Comparison of ENCODE assay signal across 1 cellular context in genomic region chr12:112937741-112938719, GRCh38.
TF ChIP-seq lines count a peak whose summit lies in the region.

OAS3 (plus strand) TSS chr12:112938474; CDS start chr12:112938531, 57 bp downstream.

TF ChIP-seq in HepG2, 621 proteins besides CTCF, POLR2A, EP300 and RAD21 (continued from another document and continues in another):
- peak; percentile 32; the same call in 1 of the 2 replicates for TF ChIP-seq DRAP1 (CRISPR knock-in tag; IDR thresholded peaks at IDR 0.05)
- peak; percentile 24 for TF ChIP-seq YY1 (IDR thresholded peaks at IDR 0.05; ENCODE audit: insufficient read depth, insufficient replicate concordance, low read depth, low read length)
- TF ChIP-seq PHB2 (IDR thresholded peaks at IDR 0.05; ENCODE audit: partially characterized antibody), result no peak
- peak; percentile 32 for TF ChIP-seq SKI (IDR thresholded peaks at IDR 0.05; ENCODE audit: partially characterized antibody)
- peak; percentile 80; the same call in 1 of the 2 replicates for TF ChIP-seq ZSCAN31 (CRISPR knock-in tag; IDR thresholded peaks at IDR 0.05; ENCODE audit: low read depth)
- TF ChIP-seq ZNF333 (CRISPR knock-in tag; IDR thresholded peaks at IDR 0.05; ENCODE audit: borderline replicate concordance), result 0 out of 2 replicates have a peak, but pooled peaks have one; percentile 40
- peak; percentile 47; the same call in 1 of the 2 replicates for TF ChIP-seq MNT (IDR thresholded peaks at IDR 0.05)
- 0 out of 2 replicates have a peak, but pooled peaks have one; percentile 20 for TF ChIP-seq FOXO1 (CRISPR knock-in tag; IDR thresholded peaks at IDR 0.05)
- no peak for TF ChIP-seq GRHL1 (CRISPR knock-in tag; conservative IDR thresholded peaks at IDR 0.05)
- no peak for TF ChIP-seq ATF2 (CRISPR knock-in tag; IDR thresholded peaks at IDR 0.05)
- peak; percentile 89 for TF ChIP-seq HIVEP1 (CRISPR knock-in tag; IDR thresholded peaks at IDR 0.05)
- TF ChIP-seq AKAP8 (CRISPR knock-in tag; IDR thresholded peaks at IDR 0.05), result no peak
- TF ChIP-seq TEF (CRISPR knock-in tag; IDR thresholded peaks at IDR 0.05), result peak; percentile 47; the same call in 1 of the 2 replicates
- no peak for TF ChIP-seq USF2 (IDR thresholded peaks at IDR 0.05; ENCODE audit: low read depth, low read length)
- no peak; the same call in 1 of the 2 replicates for TF ChIP-seq USF2 (CRISPR knock-in tag; IDR thresholded peaks at IDR 0.05; ENCODE audit: borderline replicate concordance)
- TF ChIP-seq ZNF564 (CRISPR knock-in tag; IDR thresholded peaks at IDR 0.05), result no peak; the same call in 1 of the 2 replicates
- TF ChIP-seq RARA (CRISPR knock-in tag; IDR thresholded peaks at IDR 0.05), result peak; percentile 6; the same call in 1 of the 2 replicates
- no peak for TF ChIP-seq SAFB2 (CRISPR knock-in tag; IDR thresholded peaks at IDR 0.05; ENCODE audit: borderline replicate concordance, low read depth)
- TF ChIP-seq GATAD1 (CRISPR knock-in tag; IDR thresholded peaks at IDR 0.05), result peak; percentile 52; the same call in 1 of the 2 replicates
- TF ChIP-seq ZMAT3 (CRISPR knock-in tag; conservative IDR thresholded peaks at IDR 0.05), result peak; percentile 66; the same call in 1 of the 2 replicates
- TF ChIP-seq ZNF160 (CRISPR knock-in tag; IDR thresholded peaks at IDR 0.05), result 0 out of 2 replicates have a peak, but pooled peaks have one; percentile 33
- 0 out of 2 replicates have a peak, but pooled peaks have one; percentile 42 for TF ChIP-seq ZBTB25 (CRISPR knock-in tag; IDR thresholded peaks at IDR 0.05)
- no peak for TF ChIP-seq ZNF570 (CRISPR knock-in tag; IDR thresholded peaks at IDR 0.05; ENCODE audit: borderline replicate concordance)
- TF ChIP-seq KMT2B (CRISPR knock-in tag; IDR thresholded peaks at IDR 0.05), result peak; percentile 81
- TF ChIP-seq ZBTB40 (IDR thresholded peaks at IDR 0.05), result no peak
- TF ChIP-seq ZBTB40 (CRISPR knock-in tag; IDR thresholded peaks at IDR 0.05), result 0 out of 2 replicates have a peak, but pooled peaks have one; percentile 56
- peak; percentile 51 for TF ChIP-seq NCOA2 (CRISPR knock-in tag; IDR thresholded peaks at IDR 0.05)
- TF ChIP-seq ZBED4 (CRISPR knock-in tag; IDR thresholded peaks at IDR 0.05; ENCODE audit: borderline replicate concordance), result no peak
